ENCODE assay signal across 1 cellular context in the genomic region with DNA sequence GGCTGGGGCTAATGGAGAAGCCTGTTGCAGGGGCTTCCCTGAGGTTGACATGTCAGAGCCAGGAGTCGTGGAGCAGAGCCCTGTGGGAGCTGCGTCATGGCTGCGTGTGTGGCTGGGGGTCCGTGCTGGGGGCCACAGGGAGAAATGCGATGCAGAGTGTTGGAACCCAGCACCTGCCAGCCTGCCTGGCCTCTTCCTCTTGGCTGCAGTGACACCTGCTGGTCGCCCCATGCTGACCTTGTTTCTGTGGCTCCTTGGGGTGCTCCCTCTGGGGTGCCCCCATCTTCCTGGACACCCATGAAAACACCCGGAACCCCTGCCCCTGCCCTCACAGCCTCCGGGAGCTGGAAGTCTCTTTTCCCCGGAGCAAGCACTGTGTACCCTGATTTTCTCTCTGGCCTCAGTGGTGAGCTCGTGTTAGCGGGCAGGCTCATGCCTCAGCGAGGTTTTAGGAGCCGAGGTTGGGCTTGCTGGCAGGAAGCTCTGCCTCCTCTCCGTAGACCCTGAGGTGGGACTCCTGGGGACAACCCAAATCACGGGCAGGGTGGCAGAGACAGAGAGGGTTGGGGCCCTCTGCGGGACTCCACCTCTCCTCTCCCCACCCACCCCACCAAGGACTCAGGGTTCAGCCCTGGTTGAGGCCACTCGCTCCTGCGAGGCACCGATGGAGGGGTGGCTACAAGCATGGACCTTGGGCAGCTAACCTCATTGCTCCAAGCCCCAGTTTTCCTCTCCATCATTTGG.
TF ChIP-seq lines count a peak whose summit lies in the region.

No MANE protein-coding gene starts in this region.

TF ChIP-seq in H1, 55 proteins besides CTCF, POLR2A, EP300 and RAD21 (continued from another document):
- no peak for TF ChIP-seq E2F6 (IDR thresholded peaks at IDR 0.05)
- no peak for TF ChIP-seq FOSL1 (IDR thresholded peaks at IDR 0.05; ENCODE audit: insufficient read depth, low read depth, low read length)
- no peak for TF ChIP-seq NRF1 (IDR thresholded peaks at IDR 0.05; ENCODE audit: low read depth, low read length)
